Comparison of ENCODE assay signal across 21 cellular contexts in genomic region chr9:9799287-9799686, GRCh38.
"Had no signal": no experiment of that assay in that cellular context is flagged by ENCODE, and none has a peak within 500 bp of the region (broad histone marks: within the 10 kb centered on the region; RNA-seq: fewer than 3 reads in every experiment).

No MANE protein-coding gene starts in this region.

- H3K4me1 ChIP-seq: esophagus muscularis mucosa, gastrocnemius medialis, right atrium auricular region, sigmoid colon, suprapubic skin, thyroid gland, upper lobe of right lung, vagina had no signal

- H3K27me3 Mint-ChIP-seq: effector memory CD8-positive, alpha-beta T cell; naive thymus-derived CD8-positive, alpha-beta T cell had no signal

- H3K4me3 ChIP-seq: esophagus muscularis mucosa, gastrocnemius medialis, mucosa of descending colon, right atrium auricular region, sigmoid colon, skin epidermis, suprapubic skin, thyroid gland, upper lobe of right lung, vagina had no signal

- H3K36me3 ChIP-seq: esophagus muscularis mucosa, gastrocnemius medialis, right atrium auricular region, sigmoid colon, suprapubic skin, thyroid gland, upper lobe of right lung, vagina had no signal

- H3K9me3 ChIP-seq: esophagus muscularis mucosa, gastrocnemius medialis, mucosa of descending colon, right atrium auricular region, sigmoid colon, suprapubic skin, thyroid gland, upper lobe of right lung, vagina had no signal

- H3K4me1 Mint-ChIP-seq: naive thymus-derived CD8-positive, alpha-beta T cell; stimulated activated effector memory CD8-positive, alpha-beta T cell treated with anti-CD3 and anti-CD28 coated beads, Interleukin-12 subunit alpha, Interleukin-12 subunit beta, amount 100 ng/mL, for 72 hours had no signal

- H3K27me3 ChIP-seq: esophagus muscularis mucosa, gastrocnemius medialis, right atrium auricular region, sigmoid colon, suprapubic skin, thyroid gland, upper lobe of right lung, vagina had no signal

- DNase-seq: effector memory CD8-positive, alpha-beta T cell; gastrocnemius medialis; islet precursor cell; mammary epithelial cell; mucosa of descending colon; naive thymus-derived CD8-positive, alpha-beta T cell; posterior cingulate gyrus; sigmoid colon; stimulated activated CD4-positive, alpha-beta T cell treated with anti-CD3 and anti-CD28 coated beads, Interleukin-12 subunit alpha, Interleukin-12 subunit beta, amount 100 ng/mL, for 4 hours; stimulated activated CD8-positive, alpha-beta memory T cell treated with anti-CD3 and anti-CD28 coated beads, Interleukin-4, amount 100 ng/mL, for 48 hours; stimulated activated naive CD8-positive, alpha-beta T cell treated with anti-CD3 and anti-CD28 coated beads, Interleukin-15, Interleukin-2, amounts not matched to agents 100 U/mL and 50 U/mL, for 24 hours; thyroid gland; upper lobe of right lung had no signal

- H3K4me3 Mint-ChIP-seq: effector memory CD8-positive, alpha-beta T cell; naive thymus-derived CD8-positive, alpha-beta T cell; stimulated activated effector memory CD8-positive, alpha-beta T cell treated with anti-CD3 and anti-CD28 coated beads, Interleukin-12 subunit alpha, Interleukin-12 subunit beta, amount 100 ng/mL, for 72 hours had no signal

- H3K36me3 Mint-ChIP-seq: naive thymus-derived CD8-positive, alpha-beta T cell; stimulated activated effector memory CD8-positive, alpha-beta T cell treated with anti-CD3 and anti-CD28 coated beads, Interleukin-12 subunit alpha, Interleukin-12 subunit beta, amount 100 ng/mL, for 72 hours had no signal

- H3K27ac ChIP-seq: epithelial cell of prostate, esophagus muscularis mucosa, gastrocnemius medialis, right atrium auricular region, sigmoid colon, skin epidermis, suprapubic skin, thyroid gland, upper lobe of right lung, vagina had no signal

- H3K27ac Mint-ChIP-seq: effector memory CD8-positive, alpha-beta T cell; naive thymus-derived CD8-positive, alpha-beta T cell; stimulated activated effector memory CD8-positive, alpha-beta T cell treated with anti-CD3 and anti-CD28 coated beads, Interleukin-12 subunit alpha, Interleukin-12 subunit beta, amount 100 ng/mL, for 72 hours had no signal

- ATAC-seq: effector memory CD8-positive, alpha-beta T cell; gastrocnemius medialis; left lobe of liver; mucosa of descending colon; naive thymus-derived CD8-positive, alpha-beta T cell; stimulated activated effector memory CD8-positive, alpha-beta T cell treated with anti-CD3 and anti-CD28 coated beads, Interleukin-12 subunit alpha, Interleukin-12 subunit beta, amount 100 ng/mL, for 72 hours; stimulated activated naive CD8-positive, alpha-beta T cell treated with anti-CD3 and anti-CD28 coated beads, Interleukin-15, Interleukin-2, amounts not matched to agents 100 U/mL and 50 U/mL, for 24 hours; upper lobe of right lung had no signal
